ENCODE assay signal across 1 cellular context in the genomic region with DNA sequence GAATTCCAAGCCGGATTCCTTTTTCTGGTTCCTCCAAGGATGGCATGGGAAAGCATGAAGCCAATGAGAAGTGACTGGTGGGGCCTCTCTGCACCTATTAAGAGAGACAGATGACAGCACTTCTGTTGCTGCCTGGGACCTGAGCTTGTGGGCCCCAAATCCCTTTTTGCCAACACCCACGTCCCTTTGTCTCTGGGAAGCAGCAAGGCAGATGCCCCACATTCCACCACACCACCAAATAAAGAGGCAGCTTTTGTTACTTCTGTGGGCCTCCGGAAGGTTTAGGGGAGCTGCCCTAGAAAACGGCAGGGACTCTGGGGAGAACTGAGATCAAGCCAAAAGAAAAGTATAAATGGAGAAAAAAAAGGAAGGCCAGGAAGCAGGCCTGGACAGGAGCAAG.
TF ChIP-seq lines count a peak whose summit lies in the region.

No MANE protein-coding gene starts in this region.

TF ChIP-seq in K562, 482 proteins besides CTCF, POLR2A, EP300 and RAD21:
- TF ChIP-seq PREB (CRISPR knock-in tag; IDR thresholded peaks at IDR 0.05) (0 out of 2 replicates have a peak, but pooled peaks have one; percentile 63), ZNF232 (CRISPR knock-in tag; IDR thresholded peaks at IDR 0.05) (0 out of 2 replicates have a peak, but pooled peaks have one; percentile 22), NELFE (IDR thresholded peaks at IDR 0.05; ENCODE audit: insufficient read depth, insufficient read length) (no peak)
